ENCODE assay signal across 14 cellular contexts in genomic region chr13:40595693-40596092, GRCh38.
DNase-seq lines count a peak whose midpoint lies in the region; ATAC-seq lines count a peak whose summit lies in the region.
"Had no signal": no experiment of that assay in that cellular context is flagged by ENCODE, and none has a peak within 500 bp of the region (broad histone marks: within the 10 kb centered on the region; RNA-seq: fewer than 3 reads in every experiment).

No MANE protein-coding gene starts in this region.

- H3K4me1 Mint-ChIP-seq in stimulated activated naive CD8-positive, alpha-beta T cell treated with anti-CD3 and anti-CD28 coated beads, Interleukin-15, Interleukin-2, amounts not matched to agents 100 ng/mL and 50 ng/mL, for 24 hours (ENCODE audit: low read depth), result peaks cover 99% of the 10 kb centered on the region
- peaks cover 70% of the 10 kb centered on the region for H3K4me1 Mint-ChIP-seq in memory B cell

- H3K27me3 Mint-ChIP-seq in stimulated activated naive CD8-positive, alpha-beta T cell treated with anti-CD3 and anti-CD28 coated beads, Interleukin-15, Interleukin-2, amounts not matched to agents 100 ng/mL and 50 ng/mL, for 24 hours, result no peaks in the 10 kb centered on the region
- no peaks in the 10 kb centered on the region for H3K27me3 Mint-ChIP-seq in memory B cell

- peaks cover 61% of the 10 kb centered on the region for H3K4me1 ChIP-seq in adipocyte (ENCODE audit: control insufficient read depth, insufficient read depth, low read length)

- no peaks in the 10 kb centered on the region for H3K9me3 ChIP-seq in adipocyte (ENCODE audit: control insufficient read depth, low read length)

- H3K27me3 ChIP-seq in adipocyte (replicated peaks; ENCODE audit: control insufficient read depth, insufficient read depth, low read length), result no peaks in the 10 kb centered on the region

- H3K9me3 Mint-ChIP-seq in stimulated activated naive CD8-positive, alpha-beta T cell treated with anti-CD3 and anti-CD28 coated beads, Interleukin-15, Interleukin-2, amounts not matched to agents 100 ng/mL and 50 ng/mL, for 24 hours, result no peaks in the 10 kb centered on the region
- H3K9me3 Mint-ChIP-seq in memory B cell, result no peaks in the 10 kb centered on the region
- H3K9me3 Mint-ChIP-seq: HFFc6 had no signal

- ATAC-seq in stimulated activated naive CD8-positive, alpha-beta T cell treated with anti-CD3 and anti-CD28 coated beads, Interleukin-15, Interleukin-2, amounts not matched to agents 100 U/mL and 50 U/mL, for 24 hours, result no peak
- ATAC-seq in memory B cell (ENCODE audit: low read depth) (no peak), GM19455 (IDR thresholded peaks at IDR 0.05; ENCODE audit: unreplicated experiment) (no peak), GM21447 (IDR thresholded peaks at IDR 0.05; ENCODE audit: unreplicated experiment) (no peak), HG02885 (IDR thresholded peaks at IDR 0.05; ENCODE audit: poor library complexity, unreplicated experiment) (no peak), GM21576 (IDR thresholded peaks at IDR 0.05; ENCODE audit: unreplicated experiment) (no peak)

- DNase-seq in stimulated activated naive CD8-positive, alpha-beta T cell treated with anti-CD3 and anti-CD28 coated beads, Interleukin-15, Interleukin-2, amounts not matched to agents 100 U/mL and 50 U/mL, for 24 hours, result no peak
- DNase-seq in adipocyte (ENCODE audit: low read depth) (no peak), memory B cell (ENCODE audit: low spot score in 2 of 2) (no peak)
- DNase-seq: activated T-cell treated with anti-CD3 and anti-CD28 coated beads, Interleukin-2, amount 50 U/mL, for 1 hour; HFFc6; mesendoderm; NCI-H187 treated with DMSO at 0.1 percent for 48 hours; stimulated activated naive CD4-positive, alpha-beta T cell treated with Interleukin-2 at 50 U/mL for 16 hours had no signal

- H3K36me3 Mint-ChIP-seq in stimulated activated naive CD8-positive, alpha-beta T cell treated with anti-CD3 and anti-CD28 coated beads, Interleukin-15, Interleukin-2, amounts not matched to agents 100 ng/mL and 50 ng/mL, for 24 hours (ENCODE audit: low read depth), result peaks cover 8% of the 10 kb centered on the region
- H3K36me3 Mint-ChIP-seq in memory B cell, result no peaks in the 10 kb centered on the region

- H3K4me3 ChIP-seq in adipocyte (ENCODE audit: low read length), result peak overlapping the region; percentile 16
- H3K4me3 ChIP-seq: skin epidermis had no signal

- no peak overlapping the region for H3K4me3 Mint-ChIP-seq in stimulated activated naive CD8-positive, alpha-beta T cell treated with anti-CD3 and anti-CD28 coated beads, Interleukin-15, Interleukin-2, amounts not matched to agents 100 ng/mL and 50 ng/mL, for 24 hours
- H3K4me3 Mint-ChIP-seq in memory B cell, result no peak overlapping the region
- H3K4me3 Mint-ChIP-seq: HFFc6 had no signal

- peak overlapping the region; percentile 64 for H3K27ac Mint-ChIP-seq in stimulated activated naive CD8-positive, alpha-beta T cell treated with anti-CD3 and anti-CD28 coated beads, Interleukin-15, Interleukin-2, amounts not matched to agents 100 ng/mL and 50 ng/mL, for 24 hours
- H3K27ac Mint-ChIP-seq in memory B cell, result peak overlapping the region; percentile 40
- H3K27ac Mint-ChIP-seq: HFFc6 had no signal

- H3K36me3 ChIP-seq in adipocyte (ENCODE audit: control insufficient read depth, insufficient read depth, low read length, severe bottlenecking), result peaks cover 2% of the 10 kb centered on the region

- H3K9ac ChIP-seq in adipocyte (ENCODE audit: low read length), result no peak overlapping the region
